ENCODE assay signal across 24 cellular contexts in the genomic region with DNA sequence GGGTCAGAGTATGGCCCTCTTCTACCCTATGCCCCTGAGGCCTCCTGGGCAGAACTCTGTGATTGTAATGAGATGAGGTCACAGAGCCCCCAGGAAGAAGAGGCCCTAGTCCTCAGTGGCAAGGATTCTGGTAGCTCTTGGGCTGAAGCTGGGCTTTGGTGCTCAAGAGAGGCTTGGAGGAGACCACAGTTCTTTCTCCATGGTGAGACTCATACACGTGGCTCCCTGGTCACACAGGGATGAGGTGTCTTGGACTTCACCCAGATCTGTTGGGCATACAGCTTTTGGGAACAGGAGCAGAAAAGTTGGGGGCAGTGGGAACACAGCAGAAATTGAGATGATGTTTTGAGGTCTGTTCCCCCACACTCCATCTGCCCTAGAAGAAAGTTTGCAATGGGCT. TPM values are rescaled to one million over a fixed set of nuclear protein-coding genes. Genes with fewer than 3 reads are reported as not detected.
DNase-seq lines count a peak whose midpoint lies in the region; ATAC-seq and TF ChIP-seq lines count a peak whose summit lies in the region.
"Had no signal": no experiment of that assay in that cellular context is flagged by ENCODE, and none has a peak within 500 bp of the region (broad histone marks: within the 10 kb centered on the region; RNA-seq: fewer than 3 reads in every experiment).

A gene (plus strand): TSS at position 125 of the 400 bp plus-strand sequence. CDS start 27,272 bp downstream, outside the sequence.

- no peak within 1 kb of the TSS for H3K4me3 Mint-ChIP-seq in H9
- H3K4me3 Mint-ChIP-seq: CD4-positive, alpha-beta memory T cell; GM23338; IgD-negative memory B cell had no signal

- H3T11ph ChIP-seq in H9 (ENCODE audit: low read length), result no peak within 1 kb of the TSS

- no peaks in the 10 kb centered on the region for H3K36me3 ChIP-seq in suprapubic skin
- H3K36me3 ChIP-seq: BLaER1 treated with 17β-estradiol and CSF1 and Interleukin-3, amounts not matched to agents 10 nM and 100 nM; SJSA1 had no signal

- no peak for TF ChIP-seq EP300 in suprapubic skin (IDR thresholded peaks at IDR 0.05)

- no peak within 1 kb of the TSS for H3K4me2 ChIP-seq in H9 (ENCODE audit: insufficient read depth, insufficient read length, low read length)
- H3K4me2 ChIP-seq: BLaER1 treated with 17β-estradiol and CSF1 and Interleukin-3, amounts not matched to agents 10 nM and 100 nM; GM23338 had no signal

- no peaks in the 10 kb centered on the region for H3K36me3 Mint-ChIP-seq in H9 (ENCODE audit: insufficient read depth in 1 of 3, low read depth in 3 of 3)
- H3K36me3 Mint-ChIP-seq: CD4-positive, alpha-beta memory T cell had no signal

- no peak within 1 kb of the TSS; the same call in 1 of the 2 replicates for H3K14ac ChIP-seq in H9 (ENCODE audit: insufficient read depth, low read length)

- H4K8ac ChIP-seq in H9 (replicated peaks; ENCODE audit: insufficient read length, low read depth, low read length), result no peak within 1 kb of the TSS

- no peak within 1 kb of the TSS for H4K91ac ChIP-seq in H9 (ENCODE audit: insufficient read length, low read depth, low read length)

- ATAC-seq in HG03342 (IDR thresholded peaks at IDR 0.05; ENCODE audit: unreplicated experiment), result no peak
- no peak for ATAC-seq in GM21367 (IDR thresholded peaks at IDR 0.05; ENCODE audit: unreplicated experiment)
- ATAC-seq: GM23338, Right ventricle myocardium inferior had no signal

- H3K9me3 Mint-ChIP-seq in H9, result no peaks in the 10 kb centered on the region
- H3K9me3 Mint-ChIP-seq: CD4-positive, alpha-beta memory T cell; GM23338; IgD-negative memory B cell had no signal

- H3K4me1 ChIP-seq in H9 (ENCODE audit: insufficient read depth, low read length) (no peaks in the 10 kb centered on the region), suprapubic skin (peaks cover 11% of the 10 kb centered on the region)

- no peak within 1 kb of the TSS for H2AFZ ChIP-seq in H9 (ENCODE audit: low read length)
- H2AFZ ChIP-seq: GM23338 had no signal

- peaks cover 2% of the 10 kb centered on the region; the same call in 1 of the 2 replicates for H3K27me3 ChIP-seq in H9 (ENCODE audit: insufficient read depth, low read length)
- peaks cover 8% of the 10 kb centered on the region for H3K27me3 ChIP-seq in suprapubic skin
- H3K27me3 ChIP-seq: SJSA1 had no signal

- no peaks in the 10 kb centered on the region for H4K20me1 ChIP-seq in H9 (ENCODE audit: control insufficient read depth, insufficient read depth, insufficient read length)
- H4K20me1 ChIP-seq: BLaER1 treated with 17β-estradiol and CSF1 and Interleukin-3, amounts not matched to agents 10 nM and 100 nM had no signal

- no peak within 1 kb of the TSS for H2BK120ac ChIP-seq in H9 (ENCODE audit: low read depth, low read length, poor library complexity, severe bottlenecking)

- no peak within 1 kb of the TSS for H3K18ac ChIP-seq in H9 (ENCODE audit: insufficient read length, low read depth, low read length)

- peaks cover 64% of the 10 kb centered on the region for H3K27me3 Mint-ChIP-seq in H9 (ENCODE audit: low read depth)

- H3K23me2 ChIP-seq in H9 (ENCODE audit: insufficient read length, low read depth, low read length, poor library complexity, severe bottlenecking), result peaks cover 5% of the 10 kb centered on the region

- no CpG with 5 or more reads among the region's 1 CpG for WGBS in H9 (ENCODE audit: extremely low coverage, insufficient read length, low lambda C conversion rate)
- WGBS in suprapubic skin, result no CpG with 5 or more reads among the region's 1 CpG

- no peak within 1 kb of the TSS for H2AK5ac ChIP-seq in H9 (ENCODE audit: insufficient read length, low read length)

- H2BK15ac ChIP-seq in H9 (ENCODE audit: low read depth, low read length), result no peak within 1 kb of the TSS

- no peak within 1 kb of the TSS for H3K27ac Mint-ChIP-seq in H9
- H3K27ac Mint-ChIP-seq: GM23338, IgD-negative memory B cell had no signal

- no peak within 1 kb of the TSS for H3K23ac ChIP-seq in H9 (ENCODE audit: insufficient read length, low read depth, low read length)

- no peaks in the 10 kb centered on the region for H3K79me2 ChIP-seq in H9 (ENCODE audit: insufficient read depth, low read length)

- peak within 1 kb of the TSS; percentile 79 for H3K56ac ChIP-seq in H9 (ENCODE audit: insufficient read length, low read depth, low read length)

- TF ChIP-seq CTCF in H9 (conservative IDR thresholded peaks at IDR 0.05) (no peak), suprapubic skin (IDR thresholded peaks at IDR 0.05) (no peak)

- H4K5ac ChIP-seq in H9 (ENCODE audit: insufficient read length, low read depth, low read length), result peak within 1 kb of the TSS; percentile 45

- H3K4me3 ChIP-seq in suprapubic skin, result no peak within 1 kb of the TSS
- H3K4me3 ChIP-seq: BLaER1 treated with 17β-estradiol and CSF1 and Interleukin-3, amounts not matched to agents 10 nM and 100 nM; GM23338; SJSA1 had no signal

- no peak within 1 kb of the TSS for H3K9ac ChIP-seq in H9 (ENCODE audit: extremely low read depth, insufficient read length, low read length)
- H3K9ac ChIP-seq: BLaER1 treated with 17β-estradiol and CSF1 and Interleukin-3, amounts not matched to agents 10 nM and 100 nM had no signal

- H3K79me1 ChIP-seq in H9 (ENCODE audit: insufficient read depth, low read depth, low read length, poor library complexity, severe bottlenecking), result no peaks in the 10 kb centered on the region

- H3K9me3 ChIP-seq in H9 (ENCODE audit: control insufficient read depth, low read depth, low read length) (no peaks in the 10 kb centered on the region), suprapubic skin (no peaks in the 10 kb centered on the region)
- H3K9me3 ChIP-seq: BLaER1 treated with 17β-estradiol and CSF1 and Interleukin-3, amounts not matched to agents 10 nM and 100 nM; Caco-2; SJSA1 had no signal

- H2BK12ac ChIP-seq in H9 (ENCODE audit: insufficient read length, low read depth, low read length), result no peak within 1 kb of the TSS

- H3K4ac ChIP-seq in H9 (ENCODE audit: low read depth, low read length), result no peak within 1 kb of the TSS

- H3K27ac ChIP-seq in H9 (ENCODE audit: insufficient read length, low read depth, low read length) (no peak within 1 kb of the TSS), suprapubic skin (no peak within 1 kb of the TSS)
- H3K27ac ChIP-seq: 22Rv1; BLaER1 treated with 17β-estradiol and CSF1 and Interleukin-3, amounts not matched to agents 10 nM and 100 nM; SJSA1 had no signal

- H2BK5ac ChIP-seq in H9 (ENCODE audit: insufficient read length, low read length), result no peak within 1 kb of the TSS

- H3K4me1 Mint-ChIP-seq in H9, result peaks cover 8 to 10% of the 10 kb centered on the region in 2 experiments
- H3K4me1 Mint-ChIP-seq: GM23338 had no signal

- peak; percentile 0 for DNase-seq in activated CD4-positive, CD25-positive, alpha-beta regulatory T cell treated with anti-CD3 and anti-CD28 coated beads, Interleukin-2, amount 50 U/mL, for 72 hours
- no peak for DNase-seq in activated CD4-positive, CD25-positive, alpha-beta regulatory T cell (lab: John Stamatoyannopoulos, UW)
- DNase-seq in H9 (no peak), islet precursor cell (peak; percentile 50), suprapubic skin (ENCODE audit: low spot score in 2 of 2) (peak in 1 of 2 donors; percentile 40)
- no peak for DNase-seq in stimulated activated CD4-positive, alpha-beta T cell treated with anti-CD3 and anti-CD28 coated beads, Interleukin-12 subunit alpha, Interleukin-12 subunit beta, amount 100 ng/mL, for 4 hours
- DNase-seq: Caco-2; CD4-positive, alpha-beta memory T cell; DMS 273 treated with DMSO at 0.1 percent for 48 hours; DND-41; HCEC 1CT; NCI-H1417; NCI-H187; NCI-H446; NCI-H526 had no signal

- H2BK20ac ChIP-seq in H9 (ENCODE audit: low read depth, low read length, poor library complexity, severe bottlenecking), result no peak within 1 kb of the TSS

- TF ChIP-seq POLR2A in suprapubic skin (IDR thresholded peaks at IDR 0.05), result no peak

RNA-seq across cellular contexts. Expression of the gene that starts here (rescaled TPM):
- total RNA-seq in H9 (2021) (not detected in 2 replicates), suprapubic skin (100 to 1,000 TPM in 1 of 4 donors, 10 to 100 TPM in 2, 1 to 10 TPM in 1; 1.0 to 289 (median 37.0) TPM)
- total RNA-seq: Caco-2; CD4-positive, alpha-beta memory T cell; GM23338; OCI-LY7; Right ventricle myocardium inferior had no signal

Comparison
In these comparisons a context has a peak if more than half of its experiments do, and no peak if none do; other contexts are left out.
1. DNase-seq: peak in activated CD4-positive, CD25-positive, alpha-beta regulatory T cell treated with anti-CD3 and anti-CD28 coated beads, Interleukin-2, amount 50 U/mL, for 72 hours (single experiment) and islet precursor cell (single experiment); none in activated CD4-positive, CD25-positive, alpha-beta regulatory T cell (0 of 4), H9 (single experiment) and stimulated activated CD4-positive, alpha-beta T cell treated with anti-CD3 and anti-CD28 coated beads, Interleukin-12 subunit alpha, Interleukin-12 subunit beta, amount 100 ng/mL, for 4 hours (single experiment).